Comparison of ENCODE assay signal across 16 cellular contexts in genomic region chr1:245678866-245679411, GRCh38.
"Had no signal": no experiment of that assay in that cellular context is flagged by ENCODE, and none has a peak within 500 bp of the region (broad histone marks: within the 10 kb centered on the region; RNA-seq: fewer than 3 reads in every experiment).

No MANE protein-coding gene starts in this region.

- H3K4me1 ChIP-seq: suprapubic skin had no signal

- H3K27me3 ChIP-seq: ovary, suprapubic skin had no signal

- ATAC-seq: activated naive CD4-positive, alpha-beta T cell treated with anti-CD3 and anti-CD28 coated beads, Interleukin-2, amount 50 U/mL, for 72 hours; effector memory CD8-positive, alpha-beta T cell had no signal

- H3K27ac ChIP-seq: left ventricle myocardium inferior, ovary, suprapubic skin had no signal

- H3K9me3 Mint-ChIP-seq: activated B cell treated with CpG ODN at 0.5 μM for 24 hours; activated naive CD4-positive, alpha-beta T cell treated with anti-CD3 and anti-CD28 coated beads, Interleukin-2, amount 50 U/mL, for 72 hours; dendritic cell treated with granulocyte-macrophage colony-stimulating factor and Interleukin-4, amounts not matched to agents 40 ng/mL and 50 ng/mL, for 4 days; effector memory CD8-positive, alpha-beta T cell; neural crest cell; type B pancreatic cell had no signal

- DNase-seq: activated B cell treated with CpG ODN at 0.5 μM for 24 hours; amniotic stem cell; cerebellar nuclear complex; effector memory CD8-positive, alpha-beta T cell; kidney; left ventricle myocardium inferior; mesendoderm; ovary; stimulated activated naive CD4-positive, alpha-beta T cell; T-helper 2 cell had no signal

- H3K4me3 Mint-ChIP-seq: activated B cell treated with CpG ODN at 0.5 μM for 24 hours; brain; dendritic cell treated with granulocyte-macrophage colony-stimulating factor and Interleukin-4, amounts not matched to agents 40 ng/mL and 50 ng/mL, for 4 days; effector memory CD8-positive, alpha-beta T cell; neural crest cell; type B pancreatic cell had no signal

- H3K27ac Mint-ChIP-seq: activated B cell treated with CpG ODN at 0.5 μM for 24 hours; activated naive CD4-positive, alpha-beta T cell treated with anti-CD3 and anti-CD28 coated beads, Interleukin-2, amount 50 U/mL, for 72 hours; dendritic cell treated with granulocyte-macrophage colony-stimulating factor and Interleukin-4, amounts not matched to agents 40 ng/mL and 50 ng/mL, for 4 days; effector memory CD8-positive, alpha-beta T cell; type B pancreatic cell had no signal

- H3K9me3 ChIP-seq: left ventricle myocardium inferior, ovary, suprapubic skin had no signal

- H3K27me3 Mint-ChIP-seq: activated B cell treated with CpG ODN at 0.5 μM for 24 hours; brain; dendritic cell treated with granulocyte-macrophage colony-stimulating factor and Interleukin-4, amounts not matched to agents 40 ng/mL and 50 ng/mL, for 4 days; effector memory CD8-positive, alpha-beta T cell; type B pancreatic cell had no signal

- H3K36me3 Mint-ChIP-seq: activated naive CD4-positive, alpha-beta T cell treated with anti-CD3 and anti-CD28 coated beads, Interleukin-2, amount 50 U/mL, for 72 hours had no signal
